In the genomic region with DNA sequence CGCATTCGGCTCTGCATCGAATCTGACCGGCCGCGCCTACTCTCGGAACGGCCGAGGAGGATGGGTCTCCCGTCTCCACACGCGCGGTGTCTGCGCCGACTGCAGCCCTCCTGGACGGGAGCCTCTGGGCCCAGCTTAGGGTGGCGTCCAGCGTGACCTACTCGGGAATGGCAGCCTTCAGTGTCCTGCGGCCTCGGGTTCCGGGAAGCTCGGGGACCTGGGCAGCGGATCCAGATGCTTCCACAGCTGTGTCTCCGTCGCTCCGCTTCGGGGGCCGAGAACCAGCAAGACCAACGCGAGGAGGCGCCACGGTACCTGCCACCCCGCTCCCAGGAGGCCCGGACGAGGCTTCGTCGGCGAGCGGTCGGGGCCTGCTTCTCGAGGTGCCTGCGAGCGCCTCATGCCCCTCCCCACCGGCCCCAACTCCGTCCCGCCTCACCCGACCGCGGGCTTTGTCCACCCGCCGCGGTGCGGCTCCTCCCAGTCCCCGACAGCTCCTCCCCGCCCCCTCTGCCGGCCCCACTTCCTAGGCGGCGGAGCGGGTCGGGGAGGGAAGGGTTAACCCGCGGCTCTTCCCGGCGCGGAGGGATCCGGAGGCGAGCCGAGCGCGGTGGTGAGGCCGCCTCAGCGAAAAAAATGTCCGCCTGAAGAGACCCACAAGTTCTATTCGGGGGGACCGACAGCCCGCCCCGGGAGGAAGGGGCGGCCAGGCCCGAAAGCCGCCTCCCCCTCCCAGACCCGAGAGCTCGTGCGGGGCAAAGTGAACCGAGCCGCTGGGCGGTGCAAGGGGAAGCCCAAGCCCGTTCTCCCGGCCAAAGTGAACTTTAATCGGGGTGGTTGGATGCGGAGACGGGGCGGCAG, we compare ENCODE assay signal across 8 cellular contexts. TPM values are rescaled to one million over a fixed set of nuclear protein-coding genes. Genes with fewer than 3 reads are reported as not detected.
DNase-seq lines count a peak whose midpoint lies in the region; ATAC-seq and TF ChIP-seq lines count a peak whose summit lies in the region.

TSS of gene TCF12 (plus strand) at position 599 of the 861 bp plus-strand sequence. CDS start 1,270 bp downstream, outside the sequence.

- no peaks in the 10 kb centered on the region; the same call in 1 of the 2 replicates for H3K27me3 ChIP-seq in GM23338 (ENCODE audit: insufficient read depth)

- peak within 1 kb of the TSS; percentile 89 for H3K4me3 ChIP-seq in GM23338

- peaks cover 27% of the 10 kb centered on the region for H3K4me1 Mint-ChIP-seq in GM23338
- H3K4me1 Mint-ChIP-seq in activated T-helper 17 cell treated with anti-CD3 and anti-CD28 coated beads, Interleukin-2, amount 50 U/mL, for 72 hours: peaks cover 15% of the 10 kb centered on the region
- peaks cover 21 to 33% of the 10 kb centered on the region in 2 donors for H3K4me1 Mint-ChIP-seq in natural killer cell treated with Interleukin-12 subunit alpha and Interleukin-12 subunit beta and Interleukin-15 and Interleukin-18, amount 100 ng/mL, for 72 hours (ENCODE audit: low read depth in 2 of 2)

- H3K27ac ChIP-seq in GM23338 (ENCODE audit: low read depth): peak within 1 kb of the TSS; percentile 96

- H3K4me3 Mint-ChIP-seq in GM23338: peak within 1 kb of the TSS; percentile 92
- peak within 1 kb of the TSS; percentile 80 for H3K4me3 Mint-ChIP-seq in activated T-helper 17 cell treated with anti-CD3 and anti-CD28 coated beads, Interleukin-2, amount 50 U/mL, for 72 hours
- peak within 1 kb of the TSS; percentile 88 for H3K4me3 Mint-ChIP-seq in natural killer cell treated with Interleukin-12 subunit alpha and Interleukin-12 subunit beta and Interleukin-15 and Interleukin-18, amount 100 ng/mL, for 72 hours

- H3K36me3 Mint-ChIP-seq in GM23338 (ENCODE audit: low read depth): peaks cover 36% of the 10 kb centered on the region
- H3K36me3 Mint-ChIP-seq in activated T-helper 17 cell treated with anti-CD3 and anti-CD28 coated beads, Interleukin-2, amount 50 U/mL, for 72 hours (ENCODE audit: low read depth): peaks cover 28% of the 10 kb centered on the region
- H3K36me3 Mint-ChIP-seq in natural killer cell treated with Interleukin-12 subunit alpha and Interleukin-12 subunit beta and Interleukin-15 and Interleukin-18, amount 100 ng/mL, for 72 hours: peaks cover 5% of the 10 kb centered on the region

- peaks cover 14% of the 10 kb centered on the region for H3K27me3 Mint-ChIP-seq in GM23338 (ENCODE audit: insufficient read depth, low read depth, poor library complexity)
- H3K27me3 Mint-ChIP-seq in activated T-helper 17 cell treated with anti-CD3 and anti-CD28 coated beads, Interleukin-2, amount 50 U/mL, for 72 hours: no peaks in the 10 kb centered on the region
- H3K27me3 Mint-ChIP-seq in natural killer cell treated with Interleukin-12 subunit alpha and Interleukin-12 subunit beta and Interleukin-15 and Interleukin-18, amount 100 ng/mL, for 72 hours: no peaks in the 10 kb centered on the region

- peaks cover 11% of the 10 kb centered on the region; the same call in 1 of the 3 replicates for H3K9me3 Mint-ChIP-seq in GM23338
- H3K9me3 Mint-ChIP-seq in activated T-helper 17 cell treated with anti-CD3 and anti-CD28 coated beads, Interleukin-2, amount 50 U/mL, for 72 hours: no peaks in the 10 kb centered on the region
- H3K9me3 Mint-ChIP-seq in natural killer cell treated with Interleukin-12 subunit alpha and Interleukin-12 subunit beta and Interleukin-15 and Interleukin-18, amount 100 ng/mL, for 72 hours: no peaks in the 10 kb centered on the region

- peak within 1 kb of the TSS; percentile 87 for H2AFZ ChIP-seq in GM23338

- H3K79me2 ChIP-seq in GM23338 (replicated peaks; ENCODE audit: insufficient read depth): peaks cover 44% of the 10 kb centered on the region

- no peaks in the 10 kb centered on the region for H3F3A ChIP-seq in GM23338 (replicated peaks; ENCODE audit: low read depth)

- H3K4me2 ChIP-seq in GM23338: peak within 1 kb of the TSS; percentile 87

- no peaks in the 10 kb centered on the region for H4K20me1 ChIP-seq in GM23338 (replicated peaks; ENCODE audit: insufficient read depth)

- H3K36me3 ChIP-seq in GM23338 (ENCODE audit: insufficient read depth): peaks cover 14% of the 10 kb centered on the region; the same call in 1 of the 2 replicates

- TF ChIP-seq CTCF in GM23338 (conservative IDR thresholded peaks at IDR 0.05; ENCODE audit: low read depth in 2 of 2) (peak; percentile 23 to 59; a peak in 3 of 4 replicates), LNCAP (IDR thresholded peaks at IDR 0.05) (peak; percentile 46)

- peak within 1 kb of the TSS; percentile 88; the same call in 1 of the 2 replicates for H3K27ac Mint-ChIP-seq in GM23338
- H3K27ac Mint-ChIP-seq in activated T-helper 17 cell treated with anti-CD3 and anti-CD28 coated beads, Interleukin-2, amount 50 U/mL, for 72 hours: peak within 1 kb of the TSS; percentile 76
- H3K27ac Mint-ChIP-seq in natural killer cell treated with Interleukin-12 subunit alpha and Interleukin-12 subunit beta and Interleukin-15 and Interleukin-18, amount 100 ng/mL, for 72 hours: peak within 1 kb of the TSS; percentile 71 to 87

- peak; percentile 88 for ATAC-seq in GM23338
- peak; percentile 87 for ATAC-seq in activated T-helper 17 cell treated with anti-CD3 and anti-CD28 coated beads, Interleukin-2, amount 50 U/mL, for 72 hours (replicated peaks)
- ATAC-seq in natural killer cell treated with Interleukin-12 subunit alpha and Interleukin-12 subunit beta and Interleukin-15 and Interleukin-18, amount 100 ng/mL, for 72 hours: peak; percentile 93 to 96
- peak; percentile 88 for ATAC-seq in stimulated activated naive CD8-positive, alpha-beta T cell treated with anti-CD3 and anti-CD28 coated beads, Interleukin-15, Interleukin-2, amounts not matched to agents 100 U/mL and 50 U/mL, for 24 hours

- peak; percentile 96 for DNase-seq in EL
- DNase-seq in GM23338 (ENCODE audit: low spot score): peak; percentile 98
- DNase-seq in RPMI8226: peak; percentile 98
- DNase-seq in fibroblast of peridontal ligament (ENCODE audit: extremely low read depth): peak; percentile 93
- DNase-seq in natural killer cell treated with Interleukin-12 subunit alpha and Interleukin-12 subunit beta and Interleukin-15 and Interleukin-18, amount 100 ng/mL, for 72 hours (ENCODE audit: low spot score): peak; percentile 96
- DNase-seq in stimulated activated naive CD8-positive, alpha-beta T cell treated with anti-CD3 and anti-CD28 coated beads, Interleukin-15, Interleukin-2, amounts not matched to agents 100 U/mL and 50 U/mL, for 24 hours: peak; percentile 94

- peaks cover 27% of the 10 kb centered on the region for H3K4me1 ChIP-seq in GM23338 (ENCODE audit: insufficient read depth)

- no peaks in the 10 kb centered on the region for H3K9me2 ChIP-seq in GM23338 (ENCODE audit: insufficient read depth)

TF ChIP-seq in GM23338, 12 proteins besides CTCF, POLR2A, EP300 and RAD21:
- peak; percentile 70 for TF ChIP-seq POLR2AphosphoS5 (IDR thresholded peaks at IDR 0.05; ENCODE audit: low read depth)
- TF ChIP-seq EZH2phosphoT487 (IDR thresholded peaks at IDR 0.05; ENCODE audit: unreplicated experiment): no peak
- no peak for TF ChIP-seq ZNF331 (CRISPR knock-in tag; IDR thresholded peaks at IDR 0.05; ENCODE audit: low read depth)
- TF ChIP-seq CREB1 (CRISPR knock-in tag; IDR thresholded peaks at IDR 0.05; ENCODE audit: low read depth): peak; percentile 82
- no peak for TF ChIP-seq NANOG (IDR thresholded peaks at IDR 0.05; ENCODE audit: borderline replicate concordance)
- TF ChIP-seq ZNF114 (CRISPR knock-in tag; IDR thresholded peaks at IDR 0.05): no peak
- no peak for TF ChIP-seq EZH2 (IDR thresholded peaks at IDR 0.05; ENCODE audit: low read depth, unreplicated experiment)

RNA-seq across cellular contexts. Expression of gene TCF12, which starts in this region (rescaled TPM):
- 69.2 and 104 TPM in 2 replicates for total RNA-seq in GM23338 (2014; rRNA removed; shearing (Covaris generic))
- 26.9 and 27.6 TPM in 2 replicates for polyA plus RNA-seq in GM23338 (2016; fragmentation: Nextera tagmentation; extraction: Ambion mirVana)
- total RNA-seq in activated T-helper 17 cell treated with anti-CD3 and anti-CD28 coated beads, Interleukin-2, amount 50 U/mL, for 72 hours: 10 to 100 TPM; 48.3 to 74.2 TPM
- 100 to 1,000 TPM in 1 of 2 donors, 10 to 100 TPM in 1; 69.4 to 140 TPM for total RNA-seq in natural killer cell treated with Interleukin-12 subunit alpha and Interleukin-12 subunit beta and Interleukin-15 and Interleukin-18, amount 100 ng/mL, for 72 hours

Comparison
In these comparisons a context has a peak if more than half of its experiments do, and no peak if none do; other contexts are left out.
1. Peak in every context shown above with its lines: DNase-seq, ATAC-seq, H3K4me3 ChIP-seq and H3K27ac ChIP-seq.